In the genomic region with DNA sequence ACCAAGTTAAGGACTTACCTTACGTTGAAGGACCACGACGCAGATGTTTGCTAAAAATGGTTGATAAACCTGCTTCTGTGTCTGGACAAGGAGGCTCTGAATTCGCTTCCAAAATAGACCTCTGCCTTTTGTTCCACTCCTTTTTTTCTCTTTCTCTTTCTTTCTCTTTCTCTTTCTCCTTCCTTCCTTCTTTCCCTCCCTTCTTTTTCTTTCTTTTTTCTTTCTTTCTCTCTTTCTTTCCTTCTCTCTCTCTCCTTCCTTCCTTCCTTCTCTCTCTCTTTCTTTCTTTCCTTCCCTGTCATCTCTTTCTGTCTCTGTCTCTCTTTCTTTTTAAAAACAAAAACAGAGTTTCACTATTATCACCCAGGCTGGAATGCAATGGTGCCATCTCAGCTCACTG, we compare ENCODE assay signal across 18 cellular contexts.
DNase-seq lines count a peak whose midpoint lies in the region; ATAC-seq and TF ChIP-seq lines count a peak whose summit lies in the region.
"Had no signal": no experiment of that assay in that cellular context is flagged by ENCODE, and none has a peak within 500 bp of the region (broad histone marks: within the 10 kb centered on the region; RNA-seq: fewer than 3 reads in every experiment).

No MANE protein-coding gene starts in this region.

- CTCF ChIA-PET in activated CD8-positive, alpha-beta memory T cell treated with anti-CD3 and anti-CD28 coated beads, Interleukin-2, amount 10 ng/mL, durations not matched to agents 7 days and 5 days (lab: Charles Lee), result no interaction called here
- CTCF ChIA-PET in PC-9 (lab: Charles Lee), result no interaction called here

- DNase-seq in activated CD8-positive, alpha-beta memory T cell treated with anti-CD3 and anti-CD28 coated beads, Interleukin-2, amount 10 ng/mL, durations not matched to agents 7 days and 5 days, result no peak
- DNase-seq in activated CD8-positive, alpha-beta memory T cell treated with anti-CD3 and anti-CD28 coated beads for 24 hours, result no peak
- DNase-seq in PC-9, result no peak
- peak; percentile 4 for DNase-seq in adipocyte (ENCODE audit: low read depth)
- DNase-seq in vagina (ENCODE audit: extremely low spot score in 2 of 2), result no peak
- no peak for DNase-seq in AG20443 (ENCODE audit: low spot score)
- DNase-seq in MG63, result no peak
- DNase-seq in medulla oblongata (ENCODE audit: extremely low spot score), result no peak
- DNase-seq: C1 segment of cervical spinal cord; CD8-positive, alpha-beta memory T cell; HFFc6; KG1; NCI-H1417; NCI-H187; NCI-H2107; NCI-H510A; Peyer's patch; Right ventricle myocardium superior had no signal

- H2AFZ ChIP-seq in PC-9, result no peak overlapping the region

- no peak overlapping the region for H3K9ac ChIP-seq in adipocyte (ENCODE audit: low read length)

- H3K27ac ChIP-seq in PC-9 (peak overlapping the region; percentile 36), vagina (peak overlapping the region; percentile 74)
- H3K27ac ChIP-seq: Peyer's patch had no signal

- no peak overlapping the region for H3K4me3 Mint-ChIP-seq in activated CD8-positive, alpha-beta memory T cell treated with anti-CD3 and anti-CD28 coated beads, Interleukin-2, amount 10 ng/mL, durations not matched to agents 7 days and 5 days
- H3K4me3 Mint-ChIP-seq: CD8-positive, alpha-beta memory T cell; HFFc6 had no signal

- H3K4me3 ChIP-seq in PC-9, result no peak overlapping the region
- no peak overlapping the region for H3K4me3 ChIP-seq in adipocyte (ENCODE audit: low read length)
- no peak overlapping the region for H3K4me3 ChIP-seq in vagina
- no peak overlapping the region for H3K4me3 ChIP-seq in MG63
- H3K4me3 ChIP-seq: Peyer's patch had no signal

- peak overlapping the region; percentile 44 for H3K27ac Mint-ChIP-seq in activated CD8-positive, alpha-beta memory T cell treated with anti-CD3 and anti-CD28 coated beads, Interleukin-2, amount 10 ng/mL, durations not matched to agents 7 days and 5 days
- H3K27ac Mint-ChIP-seq: CD8-positive, alpha-beta memory T cell; HFFc6 had no signal

- no peaks in the 10 kb centered on the region for H3K27me3 Mint-ChIP-seq in activated CD8-positive, alpha-beta memory T cell treated with anti-CD3 and anti-CD28 coated beads, Interleukin-2, amount 10 ng/mL, durations not matched to agents 7 days and 5 days
- H3K27me3 Mint-ChIP-seq: CD8-positive, alpha-beta memory T cell had no signal

- no peaks in the 10 kb centered on the region for H4K20me1 ChIP-seq in PC-9 (ENCODE audit: insufficient read depth)

- H3F3A ChIP-seq in PC-9 (ENCODE audit: insufficient read depth, low read depth), result peaks cover 24% of the 10 kb centered on the region

- TF ChIP-seq CTCF in PC-9 (conservative IDR thresholded peaks at IDR 0.05) (no peak), vagina (IDR thresholded peaks at IDR 0.05) (no peak)

- no peaks in the 10 kb centered on the region; the same call in 1 of the 2 replicates for H3K9me3 ChIP-seq in PC-9 (ENCODE audit: insufficient read depth, low read depth)
- no peaks in the 10 kb centered on the region for H3K9me3 ChIP-seq in adipocyte (ENCODE audit: control insufficient read depth, low read length)
- no peaks in the 10 kb centered on the region for H3K9me3 ChIP-seq in vagina
- no peaks in the 10 kb centered on the region for H3K9me3 ChIP-seq in MG63
- H3K9me3 ChIP-seq: Peyer's patch had no signal

- intact Hi-C loops in PC-9 (cut with micrococcal nuclease; ENCODE audit: unreplicated experiment), result no loop called here
- intact Hi-C loops in vagina (cut with DNase I), result no loop called here

- no peak for TF ChIP-seq POLR2A in vagina (IDR thresholded peaks at IDR 0.05)

- H3K36me3 ChIP-seq in PC-9 (ENCODE audit: low read depth) (no peaks in the 10 kb centered on the region), adipocyte (ENCODE audit: control insufficient read depth, insufficient read depth, low read length, severe bottlenecking) (no peaks in the 10 kb centered on the region), vagina (no peaks in the 10 kb centered on the region), MG63 (no peaks in the 10 kb centered on the region)
- H3K36me3 ChIP-seq: Peyer's patch had no signal

- H3K4me1 ChIP-seq in PC-9 (replicated peaks; ENCODE audit: insufficient read depth), result peaks cover 34% of the 10 kb centered on the region
- H3K4me1 ChIP-seq in adipocyte (ENCODE audit: control insufficient read depth, insufficient read depth, low read length), result peaks cover 40% of the 10 kb centered on the region
- peaks cover 37% of the 10 kb centered on the region for H3K4me1 ChIP-seq in vagina

- H3K79me2 ChIP-seq in PC-9 (ENCODE audit: low read depth), result no peaks in the 10 kb centered on the region

- H3K27me3 ChIP-seq in PC-9 (ENCODE audit: insufficient read depth, low read depth) (no peaks in the 10 kb centered on the region), adipocyte (replicated peaks; ENCODE audit: control insufficient read depth, insufficient read depth, low read length) (no peaks in the 10 kb centered on the region), vagina (no peaks in the 10 kb centered on the region), MG63 (no peaks in the 10 kb centered on the region)
- H3K27me3 ChIP-seq: Peyer's patch had no signal

- H3K4me1 Mint-ChIP-seq in activated CD8-positive, alpha-beta memory T cell treated with anti-CD3 and anti-CD28 coated beads, Interleukin-2, amount 10 ng/mL, durations not matched to agents 7 days and 5 days, result peaks cover 14% of the 10 kb centered on the region

- no TSS peak for BruUV-seq in PC-9 (replicated peaks; lab: Mats Ljungman, UMichigan)

- H3K9me3 Mint-ChIP-seq in activated CD8-positive, alpha-beta memory T cell treated with anti-CD3 and anti-CD28 coated beads, Interleukin-2, amount 10 ng/mL, durations not matched to agents 7 days and 5 days (ENCODE audit: low read depth), result no peaks in the 10 kb centered on the region
- H3K9me3 Mint-ChIP-seq: HFFc6 had no signal

- H3K4me2 ChIP-seq in PC-9, result no peak overlapping the region

- no peaks in the 10 kb centered on the region; the same call in 1 of the 2 replicates for H3K9me2 ChIP-seq in PC-9 (ENCODE audit: insufficient read depth)

- POLR2A ChIA-PET in PC-9 (lab: Charles Lee; ENCODE audit: unreplicated experiment), result no interaction called here

- no peaks in the 10 kb centered on the region for H3K36me3 Mint-ChIP-seq in activated CD8-positive, alpha-beta memory T cell treated with anti-CD3 and anti-CD28 coated beads, Interleukin-2, amount 10 ng/mL, durations not matched to agents 7 days and 5 days
- H3K36me3 Mint-ChIP-seq: CD8-positive, alpha-beta memory T cell had no signal

- no peak for ATAC-seq in activated CD8-positive, alpha-beta memory T cell treated with anti-CD3 and anti-CD28 coated beads, Interleukin-2, amount 10 ng/mL, durations not matched to agents 7 days and 5 days
